In the genomic region with DNA sequence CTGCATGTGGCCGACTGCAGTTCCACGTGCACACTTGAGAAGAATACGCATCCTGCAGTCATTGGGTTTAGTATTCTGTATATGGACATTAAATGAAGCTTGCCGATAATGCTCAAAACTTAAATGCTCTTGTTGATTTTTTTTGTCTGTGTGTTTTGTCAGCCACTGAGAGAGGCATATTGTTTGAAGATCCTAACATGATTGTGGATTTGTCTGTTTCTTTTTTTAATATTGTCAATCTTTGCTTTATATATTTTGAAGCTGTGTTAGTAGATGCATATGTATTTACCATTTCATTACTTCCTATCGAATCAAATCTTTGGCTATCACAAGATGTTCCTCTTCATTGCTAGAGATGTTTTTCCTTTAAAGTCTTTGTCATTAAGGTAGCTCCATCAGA, we compare ENCODE assay signal across 34 cellular contexts.
"Had no signal": no experiment of that assay in that cellular context is flagged by ENCODE, and none has a peak within 500 bp of the region (broad histone marks: within the 10 kb centered on the region; RNA-seq: fewer than 3 reads in every experiment).

No MANE protein-coding gene starts in this region.

- H3K4me3 ChIP-seq: adrenal gland, ascending aorta, body of pancreas, breast epithelium, cardiac muscle cell had no signal

- H3K36me3 ChIP-seq: adrenal gland, ascending aorta, brain microvascular endothelial cell, breast epithelium, cardiac muscle cell had no signal

- H3K27me3 ChIP-seq: adrenal gland, ascending aorta, body of pancreas, brain microvascular endothelial cell, breast epithelium, cardiac muscle cell had no signal

- H3K27ac ChIP-seq: adrenal gland, ascending aorta, body of pancreas, brain microvascular endothelial cell, breast epithelium, cardiac muscle cell had no signal

- DNase-seq: activated effector memory CD4-positive, alpha-beta T cell treated with anti-CD3 and anti-CD28 coated beads, Interleukin-2, amount 50 U/mL, for 16 hours; activated effector memory CD4-positive, alpha-beta T cell treated with Interleukin-2 at 50 U/mL for 16 hours; activated gamma-delta T cell; activated gamma-delta T cell treated with Interleukin-2 at 50 U/mL for 16 hours; activated naive CD4-positive, alpha-beta T cell; activated naive CD4-positive, alpha-beta T cell treated with anti-CD3 and anti-CD28 coated beads for 36 hours; activated naive CD4-positive, alpha-beta T cell treated with anti-CD3 and anti-CD28 coated beads, Interleukin-2, amount 10 ng/mL, durations not matched to agents 7 days and 5 days; activated naive CD4-positive, alpha-beta T cell treated with anti-CD3 and anti-CD28 coated beads, Interleukin-2, amount 50 U/mL, for 16 hours; activated naive CD4-positive, alpha-beta T cell treated with Interleukin-2 at 50 U/mL for 16 hours; activated naive CD8-positive, alpha-beta T cell treated with anti-CD3 and anti-CD28 coated beads for 36 hours; activated naive CD8-positive, alpha-beta T cell treated with anti-CD3 and anti-CD28 coated beads, Interleukin-2, amount 10 ng/mL, durations not matched to agents 7 days and 5 days; activated naive CD8-positive, alpha-beta T cell treated with anti-CD3 and anti-CD28 coated beads, Interleukin-2, amount 50 U/mL, for 24 hours; activated T-cell treated with anti-CD3 and anti-CD28 coated beads, Interleukin-2, amount 50 U/mL, for 1 hour; activated T-cell treated with anti-CD3 and anti-CD28 coated beads, Interleukin-2, amount 50 U/mL, for 24 hours; activated T-cell treated with anti-CD3 and anti-CD28 coated beads, Interleukin-2, amount 50 U/mL, for 4 hours; activated T-cell treated with anti-CD3 and anti-CD28 coated beads, Interleukin-2, amount 50 U/mL, for 48 hours; activated T-cell treated with anti-CD3 and anti-CD28 coated beads, Interleukin-2, amount 50 U/mL, for 72 hours; amniotic stem cell; amygdala; anterior cingulate cortex; aorta; body of pancreas; brain microvascular endothelial cell; caudate nucleus; central memory CD4-positive, alpha-beta T cell; cerebellar nuclear complex had no signal

- H3K4me1 ChIP-seq: ascending aorta, breast epithelium had no signal

- ATAC-seq: activated naive CD4-positive, alpha-beta T cell treated with anti-CD3 and anti-CD28 coated beads, Interleukin-2, amount 50 U/mL, for 72 hours; activated naive CD8-positive, alpha-beta T cell treated with anti-CD3 and anti-CD28 coated beads, Interleukin-2, amount 50 U/mL, for 24 hours; activated T-cell treated with anti-CD3 and anti-CD28 coated beads, Interleukin-2, amount 50 U/mL, for 4 hours; activated T-cell treated with anti-CD3 and anti-CD28 coated beads, Interleukin-2, amount 50 U/mL, for 72 hours; activated T-helper 17 cell treated with anti-CD3 and anti-CD28 coated beads, Interleukin-2, amount 50 U/mL, for 72 hours; body of pancreas had no signal

- H3K9me3 ChIP-seq: adrenal gland, ascending aorta, body of pancreas had no signal

- FAIRE-seq: astrocyte, bronchial epithelial cell had no signal
